8 cellular contexts compared by ENCODE assay signal in the genomic region with DNA sequence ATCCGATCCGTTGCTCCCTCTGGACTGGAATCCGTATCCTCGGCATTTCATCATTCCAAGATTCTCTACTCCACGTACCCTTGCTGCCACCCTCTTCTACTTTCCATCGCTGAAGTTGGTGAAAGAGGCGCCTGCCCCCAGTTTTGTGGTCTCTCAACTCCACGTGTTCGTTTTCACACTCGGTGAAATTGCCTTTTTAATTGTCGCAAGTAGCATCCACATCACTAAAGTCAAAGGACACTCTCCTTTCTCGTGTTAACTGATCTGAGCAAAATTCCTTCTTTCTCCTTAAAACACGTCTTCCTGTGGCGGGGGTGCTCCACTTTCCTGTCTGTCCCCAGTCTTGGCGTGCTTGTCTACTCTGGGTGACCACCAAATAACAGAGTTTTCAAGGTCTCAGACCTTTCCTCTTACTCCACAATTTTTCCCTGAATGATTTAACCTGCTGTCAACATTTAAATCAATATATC.
A peak's percentile ranks its signal among the peaks of the same experiment; 100 is the strongest.
DNase-seq lines count a peak whose midpoint lies in the region; ATAC-seq and TF ChIP-seq lines count a peak whose summit lies in the region.

No MANE protein-coding gene starts in this region.

- DNase-seq in HEK293T (ENCODE audit: extremely low spot score): peak; percentile 4
- peak; percentile 24 for DNase-seq in activated CD8-positive, alpha-beta memory T cell treated with anti-CD3 and anti-CD28 coated beads, Interleukin-2, amount 50 U/mL, for 4 hours
- DNase-seq in stimulated activated naive CD8-positive, alpha-beta T cell treated with anti-CD3 and anti-CD28 coated beads, Interleukin-15, Interleukin-2, amounts not matched to agents 100 U/mL and 50 U/mL, for 24 hours: peak; percentile 23
- DNase-seq in HK-2 (ENCODE audit: unreplicated experiment): no peak
- DNase-seq in COR-L47 (lab: John Stamatoyannopoulos, UW): no peak
- DNase-seq in GM10248 (ENCODE audit: extremely low spot score): no peak

- peak overlapping the region; percentile 47 for H3K9ac ChIP-seq in iPS-15b (ENCODE audit: low read depth, low read length)

- H3K36me3 ChIP-seq in iPS-15b (ENCODE audit: control insufficient read depth, insufficient read depth, low read length): no peaks in the 10 kb centered on the region

- TF ChIP-seq CTCF in GM10248 (IDR thresholded peaks at IDR 0.05; ENCODE audit: control extremely low read depth, extremely low read depth, low read depth, missing control alignments): no peak

- no peak for ATAC-seq in stimulated activated naive CD8-positive, alpha-beta T cell treated with anti-CD3 and anti-CD28 coated beads, Interleukin-15, Interleukin-2, amounts not matched to agents 100 U/mL and 50 U/mL, for 24 hours
- ATAC-seq in GM19023 (IDR thresholded peaks at IDR 0.05; ENCODE audit: unreplicated experiment): no peak

- CTCF ChIA-PET in HEK293T (lab: Yijun Ruan, JAX) (no interaction called here), GM10248 (lab: Yijun Ruan, JAX) (interaction anchor here (1.1 kb wide), 1 partner anchor 11 kb away, joined by 3 read pairs; no protein-coding TSS in a partner anchor)

- POLR2A ChIA-PET in HEK293T (lab: Yijun Ruan, JAX) (no interaction called here), GM10248 (lab: Yijun Ruan, JAX) (no interaction called here)

- peak overlapping the region; percentile 92 for H3K4me3 ChIP-seq in iPS-15b (ENCODE audit: low read depth, low read length)

- H3K9me3 ChIP-seq in iPS-15b (ENCODE audit: control insufficient read depth, insufficient read depth, low read length): no peaks in the 10 kb centered on the region

- H3K4me1 ChIP-seq in iPS-15b (ENCODE audit: control insufficient read depth, insufficient read depth, low read length): peaks cover 2% of the 10 kb centered on the region

- peaks cover 16% of the 10 kb centered on the region for H3K27me3 ChIP-seq in iPS-15b (ENCODE audit: control insufficient read depth, insufficient read depth, low read length)

TF ChIP-seq in HEK293T, 16 proteins besides CTCF, POLR2A, EP300 and RAD21:
- TF ChIP-seq NFRKB (IDR thresholded peaks at IDR 0.05): no peak
- TF ChIP-seq BHLHE40 (IDR thresholded peaks at IDR 0.05; ENCODE audit: borderline replicate concordance): no peak
- TF ChIP-seq FOXA1 (IDR thresholded peaks at IDR 0.05): no peak
- no peak for TF ChIP-seq FOXM1 (IDR thresholded peaks at IDR 0.05; ENCODE audit: borderline replicate concordance)
- TF ChIP-seq, protein P1, sequence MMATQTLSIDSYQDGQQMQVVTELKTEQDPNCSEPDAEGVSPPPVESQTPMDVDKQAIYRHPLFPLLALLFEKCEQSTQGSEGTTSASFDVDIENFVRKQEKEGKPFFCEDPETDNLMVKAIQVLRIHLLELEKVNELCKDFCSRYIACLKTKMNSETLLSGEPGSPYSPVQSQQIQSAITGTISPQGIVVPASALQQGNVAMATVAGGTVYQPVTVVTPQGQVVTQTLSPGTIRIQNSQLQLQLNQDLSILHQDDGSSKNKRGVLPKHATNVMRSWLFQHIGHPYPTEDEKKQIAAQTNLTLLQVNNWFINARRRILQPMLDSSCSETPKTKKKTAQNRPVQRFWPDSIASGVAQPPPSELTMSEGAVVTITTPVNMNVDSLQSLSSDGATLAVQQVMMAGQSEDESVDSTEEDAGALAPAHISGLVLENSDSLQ (IDR thresholded peaks at IDR 0.05): no peak
- TF ChIP-seq CTBP1 (IDR thresholded peaks at IDR 0.05; ENCODE audit: borderline replicate concordance): no peak
- no peak for TF ChIP-seq ARNT (IDR thresholded peaks at IDR 0.05)
- TF ChIP-seq L3MBTL2 (conservative IDR thresholded peaks at IDR 0.05): no peak
- TF ChIP-seq ZNF384 (IDR thresholded peaks at IDR 0.05): no peak
- TF ChIP-seq SUZ12 (IDR thresholded peaks at IDR 0.05): no peak
- no peak for TF ChIP-seq FOXK2 (IDR thresholded peaks at IDR 0.05)
- no peak for TF ChIP-seq SP1 (IDR thresholded peaks at IDR 0.05)
- no peak for TF ChIP-seq HDGF (IDR thresholded peaks at IDR 0.05; ENCODE audit: borderline replicate concordance)
- no peak for TF ChIP-seq LEF1 (IDR thresholded peaks at IDR 0.05; ENCODE audit: borderline replicate concordance)
- TF ChIP-seq ELF4 (IDR thresholded peaks at IDR 0.05): no peak

Comparison
In these comparisons a context has a peak if more than half of its experiments do, and no peak if none do; other contexts are left out.
1. DNase-seq: peak in HEK293T (single experiment), activated CD8-positive, alpha-beta memory T cell treated with anti-CD3 and anti-CD28 coated beads, Interleukin-2, amount 50 U/mL, for 4 hours (single experiment) and stimulated activated naive CD8-positive, alpha-beta T cell treated with anti-CD3 and anti-CD28 coated beads, Interleukin-15, Interleukin-2, amounts not matched to agents 100 U/mL and 50 U/mL, for 24 hours (single experiment); none in HK-2 (single experiment), COR-L47 (single experiment) and GM10248 (single experiment).